ENCODE assay signal across 9 cellular contexts in the genomic region with DNA sequence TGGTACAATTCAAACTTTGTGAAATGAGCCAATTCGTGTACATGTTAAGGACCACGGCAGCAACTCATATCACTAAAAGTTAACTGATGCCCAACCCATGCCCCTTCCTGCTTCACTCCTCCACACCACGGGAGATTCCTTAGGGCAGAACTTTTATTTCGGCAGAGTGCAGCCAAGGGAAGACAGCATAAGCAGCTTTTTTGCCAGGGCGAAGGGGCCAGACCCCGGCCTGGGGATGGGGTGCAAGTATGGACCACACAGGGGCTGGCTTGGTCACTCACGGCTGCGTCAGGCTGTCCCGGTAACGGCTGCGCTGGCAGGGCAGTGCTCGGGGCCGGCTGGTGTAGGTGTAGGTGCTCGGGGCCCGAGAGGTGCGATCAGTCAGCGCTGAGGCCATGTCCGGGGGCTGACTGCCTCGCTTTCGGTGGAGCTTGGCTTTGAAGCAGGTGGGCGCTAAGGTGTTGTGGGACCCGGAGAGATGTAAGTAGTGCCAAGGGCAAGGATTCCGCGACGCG. TPM values are rescaled to one million over a fixed set of nuclear protein-coding genes. Genes with fewer than 3 reads are reported as not detected.
DNase-seq lines count a peak whose midpoint lies in the region; ATAC-seq and TF ChIP-seq lines count a peak whose summit lies in the region.
"Had no signal": no experiment of that assay in that cellular context is flagged by ENCODE, and none has a peak within 500 bp of the region (broad histone marks: within the 10 kb centered on the region; RNA-seq: fewer than 3 reads in every experiment).

No MANE protein-coding gene starts in this region.

- TF ChIP-seq CTCF in BE2C (IDR thresholded peaks at IDR 0.05; ENCODE audit: low read depth, low read length): no peak

- peaks cover 50% of the 10 kb centered on the region for H3K4me1 Mint-ChIP-seq in stimulated activated effector memory CD8-positive, alpha-beta T cell treated with anti-CD3 and anti-CD28 coated beads, Interleukin-12 subunit alpha, Interleukin-12 subunit beta, amount 100 ng/mL, for 72 hours

- H3K4me1 ChIP-seq in BE2C (no peaks in the 10 kb centered on the region), iPS-15b (ENCODE audit: control insufficient read depth, insufficient read depth, low read length) (no peaks in the 10 kb centered on the region)

- no peak overlapping the region for H3K9ac ChIP-seq in iPS-15b (ENCODE audit: low read depth, low read length)

- peaks cover 6 to 29% of the 10 kb centered on the region in 2 donors for H3K36me3 Mint-ChIP-seq in activated naive CD4-positive, alpha-beta T cell treated with anti-CD3 and anti-CD28 coated beads, Interleukin-2, amount 50 U/mL, for 72 hours
- peaks cover 19% of the 10 kb centered on the region for H3K36me3 Mint-ChIP-seq in stimulated activated effector memory CD8-positive, alpha-beta T cell treated with anti-CD3 and anti-CD28 coated beads, Interleukin-12 subunit alpha, Interleukin-12 subunit beta, amount 100 ng/mL, for 72 hours

- DNase-seq in BE2C (no peak), NCI-H1092 treated with DMSO at 0.1 percent for 48 hours (lab: John Stamatoyannopoulos, UW) (no peak), COLO829 (ENCODE audit: low spot score) (no peak)
- DNase-seq in activated naive CD4-positive, alpha-beta T cell treated with anti-CD3 and anti-CD28 coated beads, Interleukin-2, amount 50 U/mL, for 72 hours (ENCODE audit: low spot score in 2 of 2): no peak
- no peak for DNase-seq in stimulated activated effector memory CD8-positive, alpha-beta T cell treated with anti-CD3 and anti-CD28 coated beads, Interleukin-12 subunit alpha, Interleukin-12 subunit beta, amount 100 ng/mL, for 72 hours (ENCODE audit: low spot score in 2 of 2)

- H3K36me3 ChIP-seq in BE2C: no peaks in the 10 kb centered on the region
- H3K36me3 ChIP-seq in iPS-15b (ENCODE audit: control insufficient read depth, insufficient read depth, low read length): no peaks in the 10 kb centered on the region

- ATAC-seq in GM19397 (IDR thresholded peaks at IDR 0.05; ENCODE audit: unreplicated experiment) (peak; percentile 29), HG03469 (IDR thresholded peaks at IDR 0.05; ENCODE audit: unreplicated experiment) (peak; percentile 18)
- peak; percentile 30 to 40 for ATAC-seq in activated naive CD4-positive, alpha-beta T cell treated with anti-CD3 and anti-CD28 coated beads, Interleukin-2, amount 50 U/mL, for 72 hours
- ATAC-seq in stimulated activated effector memory CD8-positive, alpha-beta T cell treated with anti-CD3 and anti-CD28 coated beads, Interleukin-12 subunit alpha, Interleukin-12 subunit beta, amount 100 ng/mL, for 72 hours: peak; percentile 67

- no peaks in the 10 kb centered on the region for H3K9me3 ChIP-seq in BE2C
- no peaks in the 10 kb centered on the region for H3K9me3 ChIP-seq in iPS-15b (ENCODE audit: control insufficient read depth, insufficient read depth, low read length)

- no peaks in the 10 kb centered on the region for H3K9me3 Mint-ChIP-seq in activated naive CD4-positive, alpha-beta T cell treated with anti-CD3 and anti-CD28 coated beads, Interleukin-2, amount 50 U/mL, for 72 hours
- H3K9me3 Mint-ChIP-seq in stimulated activated effector memory CD8-positive, alpha-beta T cell treated with anti-CD3 and anti-CD28 coated beads, Interleukin-12 subunit alpha, Interleukin-12 subunit beta, amount 100 ng/mL, for 72 hours: no peaks in the 10 kb centered on the region

- H3K4me3 ChIP-seq in BE2C (ENCODE audit: low read depth, low read length): peak overlapping the region; percentile 89
- H3K4me3 ChIP-seq in iPS-15b (ENCODE audit: low read depth, low read length): peak overlapping the region; percentile 92

- no peaks in the 10 kb centered on the region for H3K27me3 ChIP-seq in BE2C
- no peaks in the 10 kb centered on the region for H3K27me3 ChIP-seq in iPS-15b (ENCODE audit: control insufficient read depth, insufficient read depth, low read length)

- peak overlapping the region; percentile 99 for H3K4me3 Mint-ChIP-seq in stimulated activated effector memory CD8-positive, alpha-beta T cell treated with anti-CD3 and anti-CD28 coated beads, Interleukin-12 subunit alpha, Interleukin-12 subunit beta, amount 100 ng/mL, for 72 hours

- H3K27ac Mint-ChIP-seq in activated naive CD4-positive, alpha-beta T cell treated with anti-CD3 and anti-CD28 coated beads, Interleukin-2, amount 50 U/mL, for 72 hours: peak overlapping the region; percentile 89 to 97
- peak overlapping the region; percentile 95 for H3K27ac Mint-ChIP-seq in stimulated activated effector memory CD8-positive, alpha-beta T cell treated with anti-CD3 and anti-CD28 coated beads, Interleukin-12 subunit alpha, Interleukin-12 subunit beta, amount 100 ng/mL, for 72 hours

RNA-seq across cellular contexts. Expression of a gene that starts 0.8 kb away (rescaled TPM):
- 2.3 TPM for polyA plus RNA-seq in BE2C (2012; ENCODE audit: insufficient read depth, insufficient read length, low read depth)
- 1 to 10 TPM; 2.0 to 7.1 TPM for total RNA-seq in activated naive CD4-positive, alpha-beta T cell treated with anti-CD3 and anti-CD28 coated beads, Interleukin-2, amount 50 U/mL, for 72 hours

RNA-seq across cellular contexts. Expression of a gene that starts 45.6 kb away (rescaled TPM):
- polyA plus RNA-seq in BE2C (2012; ENCODE audit: insufficient read depth, insufficient read length, low read depth): not detected
- total RNA-seq in activated naive CD4-positive, alpha-beta T cell treated with anti-CD3 and anti-CD28 coated beads, Interleukin-2, amount 50 U/mL, for 72 hours: 10 to 100 TPM; 29.9 to 65.0 TPM
- total RNA-seq: NCI-H460 had no signal
